1 cellular context compared by ENCODE assay signal in the genomic region with DNA sequence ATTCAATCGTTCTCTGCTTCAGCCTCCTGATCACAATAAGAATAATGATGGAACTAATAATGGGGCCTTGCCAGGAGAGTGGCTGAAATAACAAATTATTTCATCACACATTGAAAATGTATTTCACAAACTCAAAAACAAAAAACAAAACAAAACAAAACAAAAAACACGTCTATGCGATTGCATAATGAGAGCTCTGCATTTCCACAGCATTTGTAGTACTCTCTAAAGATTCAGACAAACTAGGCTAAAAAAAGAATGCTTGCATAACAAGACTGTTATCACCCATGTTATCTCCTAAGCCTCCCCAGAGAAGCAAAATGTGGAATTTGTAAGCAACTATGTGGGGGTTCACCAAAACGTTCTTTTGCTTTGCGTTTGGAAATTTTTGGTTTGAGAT.
TF ChIP-seq lines count a peak whose summit lies in the region.

No MANE protein-coding gene starts in this region.

TF ChIP-seq in WTC11, 78 proteins besides CTCF, POLR2A, EP300 and RAD21 (continued from another document):
- TF ChIP-seq, protein P1, sequence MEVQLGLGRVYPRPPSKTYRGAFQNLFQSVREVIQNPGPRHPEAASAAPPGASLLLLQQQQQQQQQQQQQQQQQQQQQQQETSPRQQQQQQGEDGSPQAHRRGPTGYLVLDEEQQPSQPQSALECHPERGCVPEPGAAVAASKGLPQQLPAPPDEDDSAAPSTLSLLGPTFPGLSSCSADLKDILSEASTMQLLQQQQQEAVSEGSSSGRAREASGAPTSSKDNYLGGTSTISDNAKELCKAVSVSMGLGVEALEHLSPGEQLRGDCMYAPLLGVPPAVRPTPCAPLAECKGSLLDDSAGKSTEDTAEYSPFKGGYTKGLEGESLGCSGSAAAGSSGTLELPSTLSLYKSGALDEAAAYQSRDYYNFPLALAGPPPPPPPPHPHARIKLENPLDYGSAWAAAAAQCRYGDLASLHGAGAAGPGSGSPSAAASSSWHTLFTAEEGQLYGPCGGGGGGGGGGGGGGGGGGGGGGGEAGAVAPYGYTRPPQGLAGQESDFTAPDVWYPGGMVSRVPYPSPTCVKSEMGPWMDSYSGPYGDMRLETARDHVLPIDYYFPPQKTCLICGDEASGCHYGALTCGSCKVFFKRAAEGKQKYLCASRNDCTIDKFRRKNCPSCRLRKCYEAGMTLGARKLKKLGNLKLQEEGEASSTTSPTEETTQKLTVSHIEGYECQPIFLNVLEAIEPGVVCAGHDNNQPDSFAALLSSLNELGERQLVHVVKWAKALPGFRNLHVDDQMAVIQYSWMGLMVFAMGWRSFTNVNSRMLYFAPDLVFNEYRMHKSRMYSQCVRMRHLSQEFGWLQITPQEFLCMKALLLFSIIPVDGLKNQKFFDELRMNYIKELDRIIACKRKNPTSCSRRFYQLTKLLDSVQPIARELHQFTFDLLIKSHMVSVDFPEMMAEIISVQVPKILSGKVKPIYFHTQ (CRISPR knock-in tag; IDR thresholded peaks at IDR 0.05) = no peak
- TF ChIP-seq ZNF263 (CRISPR knock-in tag; IDR thresholded peaks at IDR 0.05; ENCODE audit: low read depth) = no peak
